Comparison of ENCODE assay signal across 19 cellular contexts in genomic region chr18:65975536-65975935, GRCh38.
A peak's percentile ranks its signal among the peaks of the same experiment; 100 is the strongest.
DNase-seq lines count a peak whose midpoint lies in the region; ATAC-seq and TF ChIP-seq lines count a peak whose summit lies in the region.
"Had no signal": no experiment of that assay in that cellular context is flagged by ENCODE, and none has a peak within 500 bp of the region (broad histone marks: within the 10 kb centered on the region; RNA-seq: fewer than 3 reads in every experiment).

No MANE protein-coding gene starts in this region.

- DNase-seq in SK-N-SH (no peak), PC-3 (peak; percentile 78), iris pigment epithelial cell (ENCODE audit: low read depth) (peak; percentile 1), DMS53 treated with DMSO at 0.1 percent for 48 hours (lab: John Stamatoyannopoulos, UW; ENCODE audit: unreplicated experiment) (no peak)
- no peak for DNase-seq in activated CD4-positive, alpha-beta T cell treated with anti-CD3 and anti-CD28 coated beads for 48 hours
- no peak for DNase-seq in activated naive CD8-positive, alpha-beta T cell treated with anti-CD3 and anti-CD28 coated beads, Interleukin-2, amount 50 U/mL, for 24 hours
- DNase-seq: CD4-positive, CD25-positive, alpha-beta regulatory T cell; DMS153; NCI-H1092; NCI-H146; NCI-H2081; NCI-H345; NCI-H524 treated with DMSO at 0.1 percent for 48 hours; Peyer's patch had no signal

- no peaks in the 10 kb centered on the region for H3K36me3 ChIP-seq in SK-N-SH (replicated peaks in 1 of 2; ENCODE audit: control insufficient read depth in 1 of 2, insufficient read depth in 2 of 2, low read length in 1 of 2)
- no peaks in the 10 kb centered on the region for H3K36me3 ChIP-seq in PC-3 (ENCODE audit: low read depth, low read length)
- H3K36me3 ChIP-seq: BLaER1, Peyer's patch had no signal

- H3K79me2 ChIP-seq in SK-N-SH (ENCODE audit: insufficient read depth): no peaks in the 10 kb centered on the region
- no peaks in the 10 kb centered on the region for H3K79me2 ChIP-seq in PC-3 (ENCODE audit: low read length)

- no peak for TF ChIP-seq CTCF in SK-N-SH (IDR thresholded peaks at IDR 0.05)
- no peak for TF ChIP-seq CTCF in PC-3 (conservative IDR thresholded peaks at IDR 0.05; ENCODE audit: low read depth, low read length)

- intact Hi-C loops in PC-3 (cut with micrococcal nuclease): no loop called here

- no peak overlapping the region for H3K27ac Mint-ChIP-seq in activated naive CD8-positive, alpha-beta T cell treated with anti-CD3 and anti-CD28 coated beads, Interleukin-2, amount 50 U/mL, for 24 hours
- H3K27ac Mint-ChIP-seq: CD4-positive, CD25-positive, alpha-beta regulatory T cell; IgD-negative memory B cell had no signal

- no peaks in the 10 kb centered on the region for H3K9me3 ChIP-seq in SK-N-SH
- H3K9me3 ChIP-seq in PC-3 (ENCODE audit: low read length): no peaks in the 10 kb centered on the region
- H3K9me3 ChIP-seq: BLaER1, Peyer's patch had no signal

- H3K9me2 ChIP-seq in SK-N-SH: no peaks in the 10 kb centered on the region
- H3K9me2 ChIP-seq in PC-3 (replicated peaks; ENCODE audit: low read length): no peaks in the 10 kb centered on the region

- no peak for ATAC-seq in SK-N-SH treated with all-trans-retinoic acid at 6 μM for 48 hours
- peak; percentile 79 for ATAC-seq in PC-3
- no peak for ATAC-seq in activated naive CD8-positive, alpha-beta T cell treated with anti-CD3 and anti-CD28 coated beads, Interleukin-2, amount 50 U/mL, for 24 hours

- CTCF ChIA-PET in SK-N-SH (lab: Yijun Ruan, JAX): no interaction called here
- CTCF ChIA-PET in PC-3 (lab: Charles Lee): interaction anchor here (0.6 kb wide), 1 partner anchor 113 kb away, joined by 4 read pairs; no protein-coding TSS in a partner anchor

- H2AFZ ChIP-seq in SK-N-SH (ENCODE audit: low read depth): no peak overlapping the region
- no peak overlapping the region for H2AFZ ChIP-seq in PC-3 (ENCODE audit: low read length)

- H3K27ac ChIP-seq in SK-N-SH (ENCODE audit: low read depth in 2 of 2, low read length in 1 of 2) (no peak overlapping the region), PC-3 (ENCODE audit: low read length) (no peak overlapping the region)
- H3K27ac ChIP-seq: BLaER1, HL-60, KMS-11, Peyer's patch had no signal

- no peak overlapping the region for H3K4me3 ChIP-seq in SK-N-SH (ENCODE audit: low read depth in 2 of 2, low read length in 1 of 2)
- H3K4me3 ChIP-seq in PC-3 (ENCODE audit: low read length): no peak overlapping the region
- H3K4me3 ChIP-seq: BLaER1, Peyer's patch had no signal

- BruUV-seq in PC-3 (replicated peaks; lab: Mats Ljungman, UMichigan): no TSS peak

- no peaks in the 10 kb centered on the region for H3K4me1 Mint-ChIP-seq in activated naive CD8-positive, alpha-beta T cell treated with anti-CD3 and anti-CD28 coated beads, Interleukin-2, amount 50 U/mL, for 24 hours
- H3K4me1 Mint-ChIP-seq: CD4-positive, CD25-positive, alpha-beta regulatory T cell; IgD-negative memory B cell had no signal

- POLR2A ChIA-PET in SK-N-SH (lab: Yijun Ruan, JAX): no interaction called here
- POLR2A ChIA-PET in PC-3 (lab: Charles Lee; ENCODE audit: unreplicated experiment): interaction anchor here (0.6 kb wide), 1 partner anchor 75 kb away, joined by 4 read pairs; no protein-coding TSS in a partner anchor

- H3K4me3 Mint-ChIP-seq in activated naive CD8-positive, alpha-beta T cell treated with anti-CD3 and anti-CD28 coated beads, Interleukin-2, amount 50 U/mL, for 24 hours: no peak overlapping the region
- H3K4me3 Mint-ChIP-seq: CD4-positive, CD25-positive, alpha-beta regulatory T cell; IgD-negative memory B cell had no signal

- no peaks in the 10 kb centered on the region for H3F3A ChIP-seq in SK-N-SH (replicated peaks; ENCODE audit: insufficient read depth)
- no peaks in the 10 kb centered on the region for H3F3A ChIP-seq in PC-3 (ENCODE audit: low read length, unreplicated experiment)

- 14% methylated on average over 3 of the region's 3 CpGs for WGBS in SK-N-SH (ENCODE audit: low lambda C conversion rate)

- H3K27me3 Mint-ChIP-seq in activated naive CD8-positive, alpha-beta T cell treated with anti-CD3 and anti-CD28 coated beads, Interleukin-2, amount 50 U/mL, for 24 hours: no peaks in the 10 kb centered on the region
- H3K27me3 Mint-ChIP-seq: CD4-positive, CD25-positive, alpha-beta regulatory T cell; IgD-negative memory B cell had no signal

- TF ChIP-seq EP300 in SK-N-SH (IDR thresholded peaks at IDR 0.05; ENCODE audit: borderline replicate concordance in 1 of 2, low read depth in 1 of 2, low read length in 1 of 2): no peak

- no peak overlapping the region for H3K4me2 ChIP-seq in SK-N-SH
- H3K4me2 ChIP-seq in PC-3 (ENCODE audit: low read length): 0 out of 2 replicates have a peak overlapping the region, but pooled peaks have one; percentile 42
- H3K4me2 ChIP-seq: BLaER1, KMS-11 had no signal

- no peak for TF ChIP-seq RAD21 in SK-N-SH (IDR thresholded peaks at IDR 0.05; ENCODE audit: low read length)

- H3K9ac ChIP-seq in SK-N-SH (no peak overlapping the region), PC-3 (ENCODE audit: low read length) (no peak overlapping the region)
- H3K9ac ChIP-seq: BLaER1, KMS-11 had no signal

- H4K20me1 ChIP-seq in SK-N-SH (ENCODE audit: insufficient read depth): no peaks in the 10 kb centered on the region
- no peaks in the 10 kb centered on the region for H4K20me1 ChIP-seq in PC-3 (ENCODE audit: low read length)
- H4K20me1 ChIP-seq: BLaER1 had no signal

- H3K4me1 ChIP-seq in SK-N-SH (ENCODE audit: control insufficient read depth in 1 of 2, insufficient read depth in 2 of 2, low read depth in 1 of 2, low read length in 1 of 2): no peaks in the 10 kb centered on the region
- 0 out of 2 replicates have a peak, but pooled peaks cover 8% of the 10 kb centered on the region for H3K4me1 ChIP-seq in PC-3 (ENCODE audit: insufficient read depth, low read length)
- H3K4me1 ChIP-seq: BLaER1, Peyer's patch had no signal

- H3K27me3 ChIP-seq in SK-N-SH (ENCODE audit: insufficient read depth) (no peaks in the 10 kb centered on the region), PC-3 (ENCODE audit: low read length) (no peaks in the 10 kb centered on the region)
- H3K27me3 ChIP-seq: BLaER1, Peyer's patch had no signal

- H3K9me3 Mint-ChIP-seq in activated naive CD8-positive, alpha-beta T cell treated with anti-CD3 and anti-CD28 coated beads, Interleukin-2, amount 50 U/mL, for 24 hours: peaks cover 18% of the 10 kb centered on the region

- no peaks in the 10 kb centered on the region for H3K36me3 Mint-ChIP-seq in activated naive CD8-positive, alpha-beta T cell treated with anti-CD3 and anti-CD28 coated beads, Interleukin-2, amount 50 U/mL, for 24 hours (ENCODE audit: low read depth)
- H3K36me3 Mint-ChIP-seq: CD4-positive, CD25-positive, alpha-beta regulatory T cell; IgD-negative memory B cell had no signal

TF ChIP-seq in SK-N-SH treated with all-trans-retinoic acid at 6 μM for 48 hours, 23 proteins besides CTCF, POLR2A, EP300 and RAD21:
- TF ChIP-seq PPARA (CRISPR knock-in tag; IDR thresholded peaks at IDR 0.05; ENCODE audit: borderline replicate concordance) (no peak), ISL1 (CRISPR knock-in tag; IDR thresholded peaks at IDR 0.05) (peak; percentile 64)

TF ChIP-seq in SK-N-SH, 30 proteins besides CTCF, POLR2A, EP300 and RAD21:
- no peak for TF ChIP-seq TEAD4 (IDR thresholded peaks at IDR 0.05; ENCODE audit: borderline replicate concordance, insufficient read depth)
- no peak for TF ChIP-seq IRF3 (IDR thresholded peaks at IDR 0.05; ENCODE audit: low read depth, low read length)
TF ChIP-seq in SK-N-SH: peak in this region for 0.

Comparison
In these comparisons a context has a peak if more than half of its experiments do, and no peak if none do; other contexts are left out.
1. DNase-seq: peak in PC-3 (single experiment) and iris pigment epithelial cell (single experiment); none in SK-N-SH (single experiment), DMS53 treated with DMSO at 0.1 percent for 48 hours (single experiment), activated CD4-positive, alpha-beta T cell treated with anti-CD3 and anti-CD28 coated beads for 48 hours (single experiment) and activated naive CD8-positive, alpha-beta T cell treated with anti-CD3 and anti-CD28 coated beads, Interleukin-2, amount 50 U/mL, for 24 hours (single experiment).